ENCODE assay signal across 13 cellular contexts in the genomic region with DNA sequence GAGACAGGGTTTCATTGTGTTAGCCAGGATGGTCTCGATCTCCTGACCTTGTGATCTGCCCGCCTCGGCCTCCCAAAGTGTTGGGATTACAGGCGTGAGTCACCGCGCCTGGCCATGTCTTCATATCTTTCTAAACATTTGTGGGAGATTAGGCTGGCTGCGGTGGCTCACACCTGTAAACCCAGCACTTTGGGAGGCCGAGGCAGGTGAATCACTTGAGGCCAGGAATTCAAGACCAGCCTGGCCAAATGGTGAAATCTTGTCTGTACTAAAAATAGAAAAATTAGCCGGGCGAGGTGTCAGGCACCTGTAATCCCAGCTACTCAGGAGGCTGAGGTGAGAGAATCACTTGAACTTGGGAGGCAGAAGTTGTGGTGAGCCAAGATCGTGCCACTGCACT. TPM values are rescaled to one million over a fixed set of nuclear protein-coding genes. Genes with fewer than 3 reads are reported as not detected.
"Had no signal": no experiment of that assay in that cellular context is flagged by ENCODE, and none has a peak within 500 bp of the region (broad histone marks: within the 10 kb centered on the region; RNA-seq: fewer than 3 reads in every experiment).

No MANE protein-coding gene starts in this region.

RNA-seq across cellular contexts. Expression of a gene that starts 10.2 kb away (rescaled TPM):
- total RNA-seq: stomach, subcutaneous adipose tissue, suprapubic skin, temporal lobe, thoracic aorta, tibial nerve, transverse colon, upper lobe of left lung, upper lobe of right lung, ureter, urinary bladder, uterus, vagina had no signal
- polyA plus RNA-seq: stomach, urinary bladder had no signal
